ENCODE assay signal across 7 cellular contexts in genomic region chr5:174678107-174678506, GRCh38. TPM values are rescaled to one million over a fixed set of nuclear protein-coding genes. Genes with fewer than 3 reads are reported as not detected.
"Had no signal": no experiment of that assay in that cellular context is flagged by ENCODE, and none has a peak within 500 bp of the region (broad histone marks: within the 10 kb centered on the region; RNA-seq: fewer than 3 reads in every experiment).

No MANE protein-coding gene starts in this region.

- H3K4me1 Mint-ChIP-seq: IgD-negative memory B cell had no signal

- H3K9me3 ChIP-seq: HAP-1 had no signal

- H3K4me1 ChIP-seq: HAP-1 had no signal

- DNase-seq: GOT3, H7, KBM-7 had no signal

- H3K27ac Mint-ChIP-seq: IgD-negative memory B cell had no signal

- H3K36me3 Mint-ChIP-seq: IgD-negative memory B cell had no signal

- H3K4me3 ChIP-seq: HAP-1 had no signal

- ATAC-seq: HCT116, HepG2 had no signal

- H3K36me3 ChIP-seq: HAP-1 had no signal

- H3K27me3 Mint-ChIP-seq: IgD-negative memory B cell had no signal

- H3K4me3 Mint-ChIP-seq: IgD-negative memory B cell had no signal

RNA-seq across cellular contexts. Expression of gene MSX2, which starts 46.3 kb away (rescaled TPM):
- polyA plus RNA-seq: HepG2, IgD-negative memory B cell had no signal
